8 cellular contexts compared by ENCODE assay signal in genomic region chr3:52001443-52001974, GRCh38. TPM values are rescaled to one million over a fixed set of nuclear protein-coding genes. Genes with fewer than 3 reads are reported as not detected.
A peak's percentile ranks its signal among the peaks of the same experiment; 100 is the strongest.
DNase-seq lines count a peak whose midpoint lies in the region; ATAC-seq, FAIRE-seq and TF ChIP-seq lines count a peak whose summit lies in the region.

No MANE protein-coding gene starts in this region.

- H3K36me3 ChIP-seq in Peyer's patch: no peaks in the 10 kb centered on the region
- no peaks in the 10 kb centered on the region for H3K36me3 ChIP-seq in thyroid gland

- H3K27ac ChIP-seq in C4-2B (no peak overlapping the region), Peyer's patch (no peak overlapping the region), thyroid gland (no peak overlapping the region)

- H3K9me3 ChIP-seq in Peyer's patch (no peaks in the 10 kb centered on the region), thyroid gland (no peaks in the 10 kb centered on the region)

- peak; percentile 78 for ATAC-seq in GM19452 (IDR thresholded peaks at IDR 0.05; ENCODE audit: unreplicated experiment)
- peak; percentile 74 for ATAC-seq in omental fat pad (ENCODE audit: low FRiP score)

- DNase-seq in HTR-8/SVneo (ENCODE audit: insufficient read length, low spot score): peak; percentile 94
- DNase-seq in Peyer's patch: peak; percentile 84 to 92 (median 85)
- peak; percentile 76 for DNase-seq in activated T-helper 1 cell treated with Interleukin-2 at 50 U/mL for 16 hours (ENCODE audit: low read depth)
- DNase-seq in fibroblast of pulmonary artery (ENCODE audit: low read depth): peak; percentile 61
- DNase-seq in omental fat pad (ENCODE audit: low spot score): peak; percentile 60
- DNase-seq in thyroid gland: peak; percentile 74

- H3K4me3 ChIP-seq in Peyer's patch (no peak overlapping the region), fibroblast of pulmonary artery (replicated peaks; ENCODE audit: low read depth, low read length) (no peak overlapping the region), thyroid gland (replicated peaks in 1 of 3) (no peak overlapping the region)

- intact Hi-C loops in thyroid gland (cut with DNase I): loop anchor here (2.0 to 5.0 kb wide), 3 partner anchors 61 to 143 kb away; no protein-coding TSS in a partner anchor

- TF ChIP-seq POLR2A in Peyer's patch (IDR thresholded peaks at IDR 0.05) (no peak), thyroid gland (IDR thresholded peaks at IDR 0.05) (no peak)

- H3K4me1 ChIP-seq in Peyer's patch (peaks cover 0 to 18% (median 3%) of the 10 kb centered on the region in 4 donors), thyroid gland (peaks cover 6 to 22% of the 10 kb centered on the region in 2 donors)

- H3K27me3 ChIP-seq in Peyer's patch (no peaks in the 10 kb centered on the region), thyroid gland (no peaks in the 10 kb centered on the region)

- 2 to 4% methylated on average over 2 to 18 of the region's 18 CpGs for WGBS in thyroid gland, 2 donors

- TF ChIP-seq CTCF in C4-2B (conservative IDR thresholded peaks at IDR 0.05) (peak; percentile 92), Peyer's patch (IDR thresholded peaks at IDR 0.05) (peak; percentile 85 to 94 (median 91)), fibroblast of pulmonary artery (IDR thresholded peaks at IDR 0.05; ENCODE audit: low read length, missing control alignments) (peak; percentile 76), omental fat pad (IDR thresholded peaks at IDR 0.05) (peak in 2 of 3 donors; percentile 63 to 86), thyroid gland (IDR thresholded peaks at IDR 0.05) (peak; percentile 57 to 95 (median 92))

- peak; percentile 97 for FAIRE-seq in HTR-8/SVneo (lab: Jason Lieb, UNC)

RNA-seq across cellular contexts. Expression of gene RPL29, which starts 5.8 kb away (rescaled TPM):
- total RNA-seq in Peyer's patch (100 to 1,000 TPM; 643 to 841 (median 711) TPM), omental fat pad (1,000 to 10,000 TPM; 1,723 to 2,189 (median 1,972) TPM), thyroid gland (1,000 to 10,000 TPM in 3 of 4 donors, 100 to 1,000 TPM in 1; 826 to 1,348 (median 1,271) TPM)

RNA-seq across cellular contexts. Expression of gene ACY1, which starts 18.2 kb away (rescaled TPM):
- total RNA-seq in Peyer's patch: 100 to 1,000 TPM in 3 of 4 donors, 10 to 100 TPM in 1; 95.7 to 977 (median 609) TPM
- total RNA-seq in omental fat pad: 10 to 100 TPM; 34.0 to 57.7 (median 52.1) TPM
- 10 to 100 TPM; 34.9 to 98.8 (median 77.6) TPM for total RNA-seq in thyroid gland

RNA-seq across cellular contexts. Expression of gene ABHD14A, which starts 26.6 kb away (rescaled TPM):
- total RNA-seq in Peyer's patch (10 to 100 TPM in 2 of 4 donors, 1 to 10 TPM in 2; 3.9 to 11.6 (median 7.7) TPM), omental fat pad (10 to 100 TPM; 19.0 to 53.4 (median 24.5) TPM), thyroid gland (10 to 100 TPM; 20.0 to 91.9 (median 49.3) TPM)

RNA-seq across cellular contexts. Expression of gene ABHD14B, which starts 27.7 kb away (rescaled TPM):
- total RNA-seq in Peyer's patch (100 to 1,000 TPM in 3 of 4 donors, 10 to 100 TPM in 1; 43.7 to 135 (median 127) TPM), omental fat pad (10 to 100 TPM; 57.3 to 87.1 (median 80.9) TPM), thyroid gland (10 to 100 TPM; 64.5 to 94.9 (median 87.8) TPM)

RNA-seq across cellular contexts. Expression of gene PCBP4, which starts 34.3 kb away (rescaled TPM):
- total RNA-seq in Peyer's patch (10 to 100 TPM; 31.3 to 44.7 (median 37.7) TPM), omental fat pad (10 to 100 TPM; 21.4 to 84.0 (median 23.4) TPM), thyroid gland (10 to 100 TPM; 22.2 to 66.2 (median 41.1) TPM)
